22 cellular contexts compared by ENCODE assay signal in genomic region chr2:109594246-109594900, GRCh38. TPM values are rescaled to one million over a fixed set of nuclear protein-coding genes. Genes with fewer than 3 reads are reported as not detected.
DNase-seq lines count a peak whose midpoint lies in the region; ATAC-seq, FAIRE-seq and TF ChIP-seq lines count a peak whose summit lies in the region.
"Had no signal": no experiment of that assay in that cellular context is flagged by ENCODE, and none has a peak within 500 bp of the region (broad histone marks: within the 10 kb centered on the region; RNA-seq: fewer than 3 reads in every experiment).

No MANE protein-coding gene starts in this region.

- H3K23ac ChIP-seq in mesenchymal stem cell (ENCODE audit: low read length in 2 of 2), result no peak overlapping the region

- no peak overlapping the region for H3K4me3 ChIP-seq in astrocyte (ENCODE audit: insufficient read depth, low read depth, low read length)
- no peak overlapping the region for H3K4me3 ChIP-seq in mesenchymal stem cell (ENCODE audit: insufficient read depth in 1 of 2, low read depth in 1 of 2, low read length in 2 of 2)
- no peak overlapping the region for H3K4me3 ChIP-seq in A673 (ENCODE audit: low read depth, low read length, poor library complexity, severe bottlenecking)
- H3K4me3 ChIP-seq: BLaER1 treated with 17β-estradiol and CSF1 and Interleukin-3, amounts not matched to agents 10 nM and 100 nM; ovary; stomach; upper lobe of right lung had no signal

- H3K9me3 ChIP-seq in astrocyte (ENCODE audit: insufficient read depth, low read depth, low read length) (no peaks in the 10 kb centered on the region), mesenchymal stem cell (ENCODE audit: control insufficient read depth, low read length) (no peaks in the 10 kb centered on the region), A673 (ENCODE audit: low read depth, low read length, poor library complexity, severe bottlenecking) (no peaks in the 10 kb centered on the region)
- H3K9me3 ChIP-seq: BLaER1 treated with 17β-estradiol and CSF1 and Interleukin-3, amounts not matched to agents 10 nM and 100 nM; ovary; stomach; upper lobe of right lung had no signal

- no peak overlapping the region for H4K91ac ChIP-seq in mesenchymal stem cell (ENCODE audit: low read length)

- peaks cover 57% of the 10 kb centered on the region for H4K20me1 ChIP-seq in astrocyte (ENCODE audit: insufficient read depth, low read length)

- FAIRE-seq in astrocyte (lab: Jason Lieb, UNC) (no peak), GM19239 (lab: Jason Lieb, UNC) (no peak)
- FAIRE-seq: A204.1, D721Med, H1 had no signal

- DNase-seq in NCI-H1417 (lab: John Stamatoyannopoulos, UW) (peak in 2 of 3 experiments; percentile 2 to 34), NCI-H1417 treated with DMSO at 0.1 percent for 48 hours (lab: John Stamatoyannopoulos, UW) (no peak), astrocyte (ENCODE audit: low read depth) (no peak), mesenchymal stem cell (peak; percentile 88), substantia nigra (lab: John Stamatoyannopoulos, UW) (peak in 5 of 49 donors; percentile 1 to 33 (median 11)), A673 (ENCODE audit: low spot score) (no peak), GM19239 (ENCODE audit: insufficient read length, low spot score) (no peak)
- DNase-seq: activated CD4-positive, alpha-beta T cell treated with anti-CD3 and anti-CD28 coated beads for 4 hours; central memory CD4-positive, alpha-beta T cell; effector CD4-positive, alpha-beta T cell; GF-D8; left ventricle myocardium superior; NCI-H146; ovary; stomach; upper lobe of right lung had no signal

- H3K79me1 ChIP-seq in mesenchymal stem cell (replicated peaks; ENCODE audit: low read length, poor library complexity, severe bottlenecking), result peaks cover 24% of the 10 kb centered on the region

- H3K4me2 ChIP-seq in astrocyte (ENCODE audit: low read length) (no peak overlapping the region), mesenchymal stem cell (ENCODE audit: low read length, poor library complexity, severe bottlenecking) (no peak overlapping the region)
- H3K4me2 ChIP-seq: BLaER1 treated with 17β-estradiol and CSF1 and Interleukin-3, amounts not matched to agents 10 nM and 100 nM had no signal

- no peaks in the 10 kb centered on the region for H3K4me1 ChIP-seq in astrocyte (ENCODE audit: insufficient read depth, low read length)
- H3K4me1 ChIP-seq in mesenchymal stem cell (ENCODE audit: control insufficient read depth, insufficient read depth, low read depth, low read length), result no peaks in the 10 kb centered on the region
- peaks cover 9% of the 10 kb centered on the region for H3K4me1 ChIP-seq in A673 (ENCODE audit: insufficient read depth, low read length, poor library complexity, severe bottlenecking)
- H3K4me1 ChIP-seq: BLaER1 treated with 17β-estradiol and CSF1 and Interleukin-3, amounts not matched to agents 10 nM and 100 nM; upper lobe of right lung had no signal

- H2BK120ac ChIP-seq in mesenchymal stem cell (ENCODE audit: low read depth, low read length), result no peak overlapping the region

- peak overlapping the region; percentile 8 for H3K4me3 Mint-ChIP-seq in astrocyte (ENCODE audit: unreplicated experiment)

- BruUV-seq in A673 (replicated peaks; lab: Mats Ljungman, UMichigan), result no TSS peak

- H3K27me3 ChIP-seq in astrocyte (ENCODE audit: insufficient read depth, low read length) (no peaks in the 10 kb centered on the region), mesenchymal stem cell (ENCODE audit: control insufficient read depth in 1 of 2, insufficient read depth in 1 of 2, low read length in 2 of 2) (no peaks in the 10 kb centered on the region), A673 (replicated peaks; ENCODE audit: insufficient read depth, low read depth, low read length, poor library complexity) (no peaks in the 10 kb centered on the region)
- H3K27me3 ChIP-seq: BLaER1 treated with 17β-estradiol and CSF1 and Interleukin-3, amounts not matched to agents 10 nM and 100 nM; ovary; stomach; upper lobe of right lung had no signal

- H2AFZ ChIP-seq in astrocyte (ENCODE audit: low read depth, low read length) (no peak overlapping the region), mesenchymal stem cell (ENCODE audit: low read depth, low read length) (no peak overlapping the region)

- H3K36me3 Mint-ChIP-seq in astrocyte (ENCODE audit: low read depth, unreplicated experiment), result peaks cover 3% of the 10 kb centered on the region

- H3K27ac Mint-ChIP-seq in astrocyte (ENCODE audit: unreplicated experiment), result peak overlapping the region; percentile 41

- H3K4me1 Mint-ChIP-seq in astrocyte (ENCODE audit: low read depth, unreplicated experiment), result peaks cover 18% of the 10 kb centered on the region

- H4K8ac ChIP-seq in mesenchymal stem cell (ENCODE audit: low read length), result peak overlapping the region; percentile 45

- WGBS in mesenchymal stem cell, result 67% methylated on average over 15 of the region's 16 CpGs

- no peak overlapping the region for H3K4ac ChIP-seq in mesenchymal stem cell (ENCODE audit: low read depth in 1 of 2, low read length in 2 of 2)

- H3K27me3 Mint-ChIP-seq in astrocyte (ENCODE audit: low read depth, unreplicated experiment), result no peaks in the 10 kb centered on the region

- H3K9ac ChIP-seq in astrocyte (ENCODE audit: low read length) (no peak overlapping the region), mesenchymal stem cell (ENCODE audit: low read length) (no peak overlapping the region)
- H3K9ac ChIP-seq: BLaER1 treated with 17β-estradiol and CSF1 and Interleukin-3, amounts not matched to agents 10 nM and 100 nM had no signal

- H3K14ac ChIP-seq in mesenchymal stem cell (ENCODE audit: low read length in 2 of 2), result no peak overlapping the region

- H3K9me3 Mint-ChIP-seq in astrocyte (ENCODE audit: unreplicated experiment), result no peaks in the 10 kb centered on the region

- TF ChIP-seq CTCF in astrocyte (IDR thresholded peaks at IDR 0.05; ENCODE audit: insufficient read depth, low read depth, low read length), result no peak
- TF ChIP-seq CTCF in A673 (conservative IDR thresholded peaks at IDR 0.05; ENCODE audit: low read depth, low read length), result no peak

- H2BK12ac ChIP-seq in mesenchymal stem cell (ENCODE audit: low read length in 2 of 2), result peak overlapping the region in 1 of 2 experiments; percentile 45

- H2AK5ac ChIP-seq in mesenchymal stem cell (ENCODE audit: low read length, severe bottlenecking), result no peak overlapping the region

- no peaks in the 10 kb centered on the region for H3K36me3 ChIP-seq in astrocyte (ENCODE audit: insufficient read depth, low read length)
- peaks cover 11 to 18% of the 10 kb centered on the region in 2 experiments for H3K36me3 ChIP-seq in mesenchymal stem cell (ENCODE audit: control insufficient read depth in 1 of 2, insufficient read depth in 2 of 2, low read depth in 1 of 2, low read length in 2 of 2)
- H3K36me3 ChIP-seq in A673 (ENCODE audit: insufficient read depth, low read length, poor library complexity, severe bottlenecking), result peaks cover 8% of the 10 kb centered on the region
- H3K36me3 ChIP-seq: BLaER1 treated with 17β-estradiol and CSF1 and Interleukin-3, amounts not matched to agents 10 nM and 100 nM; ovary had no signal

- peaks cover 98% of the 10 kb centered on the region for H3K79me2 ChIP-seq in astrocyte (ENCODE audit: insufficient read depth, low read length)

- intact Hi-C loops in A673 (cut with micrococcal nuclease; ENCODE audit: unreplicated experiment), result no loop called here

- H2BK15ac ChIP-seq in mesenchymal stem cell (ENCODE audit: low read depth, poor library complexity, severe bottlenecking), result no peak overlapping the region

- ATAC-seq in HG03565 (IDR thresholded peaks at IDR 0.05; ENCODE audit: unreplicated experiment), result no peak
- ATAC-seq: left ventricle myocardium superior, Right ventricle myocardium inferior, upper lobe of right lung had no signal

- H3K27ac ChIP-seq in astrocyte (ENCODE audit: low read depth, low read length), result no peak overlapping the region
- H3K27ac ChIP-seq in mesenchymal stem cell (ENCODE audit: low read length, poor library complexity, severe bottlenecking), result no peak overlapping the region
- H3K27ac ChIP-seq in substantia nigra (ENCODE audit: low read depth, low read length, poor library complexity, severe bottlenecking), result peak overlapping the region; percentile 52
- H3K27ac ChIP-seq in A673 (ENCODE audit: low read depth, low read length, poor library complexity, severe bottlenecking), result no peak overlapping the region
- H3K27ac ChIP-seq: BLaER1 treated with 17β-estradiol and CSF1 and Interleukin-3, amounts not matched to agents 10 nM and 100 nM; ovary; stomach; upper lobe of right lung had no signal

- H3K18ac ChIP-seq in mesenchymal stem cell (ENCODE audit: low read depth in 1 of 2, low read length in 2 of 2), result peak overlapping the region; percentile 2 to 25

- CTCF ChIA-PET in A673 (lab: Charles Lee), result no interaction called here

- POLR2A ChIA-PET in A673 (lab: Charles Lee; ENCODE audit: low non-redundant PET), result no interaction called here

- no peak overlapping the region for H2BK5ac ChIP-seq in mesenchymal stem cell (ENCODE audit: low read depth, low read length, poor library complexity, severe bottlenecking)

RNA-seq across cellular contexts. Expression of gene SEPTIN10, which starts 19.4 kb away (rescaled TPM):
- total RNA-seq in astrocyte (76.3 and 90.8 TPM in 2 replicates), A673 (2021) (106 and 118 TPM in 2 replicates)
- polyA plus RNA-seq in mesenchymal stem cell (2013, experiment 1 of 2), result 59.2 TPM
- polyA plus RNA-seq in mesenchymal stem cell (2013, experiment 2 of 2), result 61.1 TPM

RNA-seq across cellular contexts. Expression of gene SOWAHC, which starts 19.8 kb away (rescaled TPM):
- total RNA-seq in astrocyte (14.1 and 16.5 TPM in 2 replicates), A673 (2021) (10.6 and 13.1 TPM in 2 replicates)
- polyA plus RNA-seq in mesenchymal stem cell (2013, experiment 1 of 2), result 5.7 TPM
- polyA plus RNA-seq in mesenchymal stem cell (2013, experiment 2 of 2), result 6.0 TPM

Comparison
In these comparisons a context has a peak if more than half of its experiments do, and no peak if none do; other contexts are left out.
1. DNase-seq: peak in NCI-H1417 (2 of 3) and mesenchymal stem cell (single experiment); none in NCI-H1417 treated with DMSO at 0.1 percent for 48 hours (single experiment), astrocyte (single experiment), A673 (single experiment) and GM19239 (single experiment).